Comparison of ENCODE assay signal across 8 cellular contexts in genomic region chr1:234478481-234479309, GRCh38. TPM values are rescaled to one million over a fixed set of nuclear protein-coding genes. Genes with fewer than 3 reads are reported as not detected.
DNase-seq lines count a peak whose midpoint lies in the region; ATAC-seq, FAIRE-seq and TF ChIP-seq lines count a peak whose summit lies in the region.

Gene TARBP1, minus strand, starts transcription at chr1:234479179. Its CDS starts 76 bp downstream, at chr1:234479103.

- CTCF ChIA-PET in endothelial cell of umbilical vein (lab: Charles Lee), result interaction anchor here (0.6 to 2.1 kb wide), 8 partner anchors 9 to 938 kb away, joined by 3 to 10 read pairs (median 4); partner anchors contain the start of gene COA6

- no peaks in the 10 kb centered on the region for H3K9me3 ChIP-seq in endothelial cell of umbilical vein (replicated peaks; ENCODE audit: control insufficient read depth, insufficient read depth, low read length)
- H3K9me3 ChIP-seq in mononuclear cell (ENCODE audit: low read depth, low read length), result no peaks in the 10 kb centered on the region

- peak; percentile 71 for TF ChIP-seq POLR2A in endothelial cell of umbilical vein (IDR thresholded peaks at IDR 0.05; ENCODE audit: low read depth, low read length)

- TF ChIP-seq CTCF in endothelial cell of umbilical vein (IDR thresholded peaks at IDR 0.05; ENCODE audit: extremely low read depth in 1 of 2, insufficient read depth in 1 of 2, low read depth in 1 of 2, low read length in 2 of 2), result peak in 1 of 2 donors; percentile 27

- dilution Hi-C loops in endothelial cell of umbilical vein (cut with MboI; ENCODE audit: extremely low pct_ligation_motif_present, low sequenced_read_pairs), result no loop called here

- H3K36me3 ChIP-seq in endothelial cell of umbilical vein (ENCODE audit: control insufficient read depth in 2 of 2, extremely low read depth in 1 of 2, insufficient read depth in 2 of 2, low read length in 2 of 2), result no peaks in the 10 kb centered on the region

- in situ Hi-C loops in Caki2 (cut with HindIII; ENCODE audit: low pct_unique_long_range_greater_than_20kb, low sequenced_read_pairs), result no loop called here

- H3K4me2 ChIP-seq in endothelial cell of umbilical vein (ENCODE audit: insufficient read depth, low read length), result peak within 1 kb of the TSS; percentile 95

- H3K27ac ChIP-seq in endothelial cell of umbilical vein (ENCODE audit: insufficient read depth, low read depth, low read length), result peak within 1 kb of the TSS; percentile 35

- no TSS peak for BruUV-seq in endothelial cell of umbilical vein (replicated peaks; lab: Mats Ljungman, UMichigan)

- FAIRE-seq in endothelial cell of umbilical vein (lab: Jason Lieb, UNC), result peak; percentile 63

- POLR2A ChIA-PET in endothelial cell of umbilical vein (lab: Charles Lee), result no interaction called here

- peak within 1 kb of the TSS; percentile 63 for H3K9ac ChIP-seq in endothelial cell of umbilical vein (replicated peaks; ENCODE audit: extremely low read depth, insufficient read depth, low read length)

- H3K79me2 ChIP-seq in endothelial cell of umbilical vein (ENCODE audit: control insufficient read depth, insufficient read depth, low read length), result peaks cover 9% of the 10 kb centered on the region

- H3K27me3 ChIP-seq in endothelial cell of umbilical vein (ENCODE audit: control insufficient read depth in 2 of 2, insufficient read depth in 2 of 2, low read length in 2 of 2), result peaks cover 18 to 21% of the 10 kb centered on the region in 2 experiments
- H3K27me3 ChIP-seq in mononuclear cell (ENCODE audit: insufficient read depth, low read length), result no peaks in the 10 kb centered on the region

- H3K9me1 ChIP-seq in endothelial cell of umbilical vein (replicated peaks; ENCODE audit: control insufficient read depth, extremely low read depth, insufficient read depth, low read length), result no peaks in the 10 kb centered on the region

- H3K4me1 ChIP-seq in endothelial cell of umbilical vein (ENCODE audit: control insufficient read depth, extremely low read depth, insufficient read depth, low read length) (peaks cover 6% of the 10 kb centered on the region), mononuclear cell (ENCODE audit: insufficient read depth, low read length) (peaks cover 39% of the 10 kb centered on the region)

- ATAC-seq in GM19468 (IDR thresholded peaks at IDR 0.05; ENCODE audit: extremely low read depth, unreplicated experiment), result peak; percentile 45

- DNase-seq in Caki2 (ENCODE audit: low read depth) (peak; percentile 85), HS-5 (ENCODE audit: low read depth) (peak; percentile 25), NOMO-1 treated with dmso at 0.1 percent for 144 hours (lab: John Stamatoyannopoulos, UW; ENCODE audit: unreplicated experiment) (peak; percentile 71), endothelial cell of umbilical vein (ENCODE audit: low read depth, low spot score) (peak; percentile 75)
- DNase-seq in activated CD8-positive, alpha-beta memory T cell treated with anti-CD3 and anti-CD28 coated beads, Interleukin-2, amount 50 U/mL, for 4 hours, result peak; percentile 78
- DNase-seq in stimulated activated CD8-positive, alpha-beta memory T cell treated with anti-CD3 and anti-CD28 coated beads, Interleukin-4, amount 100 ng/mL, for 1 hour (ENCODE audit: low read depth in 2 of 2, low spot score in 1 of 2), result peak; percentile 30 to 47

- H4K20me1 ChIP-seq in endothelial cell of umbilical vein (replicated peaks; ENCODE audit: control insufficient read depth, extremely low read depth, insufficient read depth, low read length), result no peaks in the 10 kb centered on the region

- intact Hi-C loops in endothelial cell of umbilical vein (cut with micrococcal nuclease), result loop anchor here (1.0 to 10.0 kb wide), 4 partner anchors 105 to 1026 kb away; partner anchors contain the start of genes B3GALNT2 and COA6

- peak within 1 kb of the TSS; percentile 80 for H2AFZ ChIP-seq in endothelial cell of umbilical vein (ENCODE audit: low read depth, low read length)

- H3K4me3 ChIP-seq in endothelial cell of umbilical vein (replicated peaks in 1 of 3; ENCODE audit: insufficient read depth in 1 of 3, low read depth in 1 of 3, low read length in 3 of 3) (peak within 1 kb of the TSS; percentile 46 to 78 (median 48)), mononuclear cell (ENCODE audit: low read length) (peak within 1 kb of the TSS; percentile 65)

TF ChIP-seq in endothelial cell of umbilical vein, 7 proteins besides CTCF, POLR2A, EP300 and RAD21:
- TF ChIP-seq POLR2AphosphoS5 (IDR thresholded peaks at IDR 0.05; ENCODE audit: insufficient read depth, low read depth, low read length) (peak; percentile 54), GATA2 (IDR thresholded peaks at IDR 0.05; ENCODE audit: insufficient read depth, insufficient read length, low read depth, low read length) (no peak), EZH2 (IDR thresholded peaks at IDR 0.05; ENCODE audit: borderline replicate concordance, low read depth, low read length, severe bottlenecking) (no peak), FOS (IDR thresholded peaks at IDR 0.05; ENCODE audit: borderline replicate concordance, insufficient read depth, low read length) (no peak), MAX (IDR thresholded peaks at IDR 0.05; ENCODE audit: insufficient read depth, insufficient read length) (no peak), MYC (IDR thresholded peaks at IDR 0.05; ENCODE audit: low read depth, low read length) (no peak), JUN (IDR thresholded peaks at IDR 0.05; ENCODE audit: borderline replicate concordance, insufficient read depth, insufficient read length, low read depth) (no peak)

RNA-seq across cellular contexts. Expression of gene TARBP1, which starts in this region (rescaled TPM):
- total RNA-seq in Caki2 (2014; rRNA removed; shearing (Covaris generic); ENCODE audit: low replicate concordance), result 11.1 and 13.5 TPM in 2 replicates
- total RNA-seq in endothelial cell of umbilical vein (21.0 and 23.4 TPM in 2 replicates), mononuclear cell (21.0 TPM)
- 17.3 and 20.4 TPM in 2 replicates for polyA plus RNA-seq in endothelial cell of umbilical vein
- polyA plus RNA-seq in endothelial cell of umbilical vein (2011; cell fraction: cytosol; rRNA removed), result 13.1 and 14.5 TPM in 2 replicates
- polyA plus RNA-seq in endothelial cell of umbilical vein (2011; cell fraction: nucleus; rRNA removed), result 110 and 116 TPM in 2 replicates
- polyA plus RNA-seq in endothelial cell of umbilical vein (2012), result 17.4 and 18.0 TPM in 2 replicates
- polyA minus RNA-seq in endothelial cell of umbilical vein, result 21.2 and 27.0 TPM in 2 replicates
- 14.7 TPM for polyA minus RNA-seq in endothelial cell of umbilical vein (2011; cell fraction: cytosol; rRNA and poly(A)+ RNA removed)
- 22.8 and 30.0 TPM in 2 replicates for polyA minus RNA-seq in endothelial cell of umbilical vein (2011; cell fraction: nucleus; rRNA and poly(A)+ RNA removed)

Comparison
In these comparisons a context has a peak if more than half of its experiments do, and no peak if none do; other contexts are left out.
1. Peak in every context shown above with its lines: DNase-seq, ATAC-seq, H3K4me3 ChIP-seq and H3K27ac ChIP-seq.
2. DNase-seq: peak in every context shown above with its lines; median percentile 85 in Caki2; 78 in activated CD8-positive, alpha-beta memory T cell treated with anti-CD3 and anti-CD28 coated beads, Interleukin-2, amount 50 U/mL, for 4 hours; 75 in endothelial cell of umbilical vein; 71 in NOMO-1 treated with dmso at 0.1 percent for 144 hours; 38 in stimulated activated CD8-positive, alpha-beta memory T cell treated with anti-CD3 and anti-CD28 coated beads, Interleukin-4, amount 100 ng/mL, for 1 hour; 25 in HS-5.